ENCODE assay signal across 8 cellular contexts in the genomic region with DNA sequence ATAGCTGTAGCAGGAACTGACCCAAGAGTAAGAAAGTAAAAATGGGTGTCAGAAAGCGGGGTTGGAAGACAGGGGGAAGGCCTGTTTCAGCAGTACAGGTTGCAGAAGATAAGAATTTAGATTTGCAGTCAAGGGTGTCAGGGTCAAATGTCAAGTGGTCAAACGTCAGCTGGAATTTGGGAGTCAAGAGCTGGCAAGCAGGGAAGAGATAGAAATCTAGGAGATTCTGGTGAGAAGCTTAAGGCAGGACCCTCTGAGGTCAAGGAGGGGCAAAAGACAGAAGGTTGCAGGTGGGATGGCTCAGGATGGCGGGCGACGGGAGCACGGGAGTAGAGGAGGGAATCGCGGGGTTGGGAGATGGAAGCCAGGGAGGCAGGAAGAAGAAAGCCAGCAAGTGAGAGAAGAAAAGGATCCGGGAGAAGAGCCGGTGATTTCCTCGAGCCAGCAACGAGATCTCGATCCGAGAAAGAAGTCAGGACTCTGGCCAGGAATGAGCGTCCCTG. TPM values are rescaled to one million over a fixed set of nuclear protein-coding genes. Genes with fewer than 3 reads are reported as not detected.
DNase-seq lines count a peak whose midpoint lies in the region; ATAC-seq and TF ChIP-seq lines count a peak whose summit lies in the region.

No MANE protein-coding gene starts in this region.

- no peak for TF ChIP-seq CTCF in C4-2B (conservative IDR thresholded peaks at IDR 0.05)
- TF ChIP-seq CTCF in Panc1 (IDR thresholded peaks at IDR 0.05), result no peak
- no peak for TF ChIP-seq CTCF in neural cell (IDR thresholded peaks at IDR 0.05; ENCODE audit: poor library complexity, severe bottlenecking)

- H3K79me2 ChIP-seq in neural cell (replicated peaks; ENCODE audit: insufficient read depth, low read length), result no peaks in the 10 kb centered on the region

- in situ Hi-C loops in Panc1 (cut with HindIII; ENCODE audit: low pct_unique_long_range_greater_than_20kb, low sequenced_read_pairs), result no loop called here

- BruUV-seq in Panc1 (replicated peaks; lab: Mats Ljungman, UMichigan), result TSS peak; percentile 87

- CTCF ChIA-PET in Panc1 (lab: Charles Lee), result no interaction called here

- no peaks in the 10 kb centered on the region for H3F3A ChIP-seq in neural cell (ENCODE audit: insufficient read depth, low read length, poor library complexity, severe bottlenecking)

- peak overlapping the region; percentile 79 for H3K4me2 ChIP-seq in neural cell (ENCODE audit: low read length)

- TF ChIP-seq EP300 in neural cell (conservative IDR thresholded peaks at IDR 0.05; ENCODE audit: poor library complexity, severe bottlenecking), result no peak

- H3K27ac ChIP-seq in C4-2B (peak overlapping the region; percentile 81), Panc1 (ENCODE audit: low read length) (peak overlapping the region; percentile 92), epithelial cell of prostate (peak overlapping the region; percentile 82), neural cell (ENCODE audit: low read length) (peak overlapping the region; percentile 58)

- H3K9me2 ChIP-seq in neural cell (ENCODE audit: insufficient read depth, low read length), result no peaks in the 10 kb centered on the region

- H3K9ac ChIP-seq in neural cell (ENCODE audit: low read length), result peak overlapping the region; percentile 67

- H4K20me1 ChIP-seq in neural cell (ENCODE audit: insufficient read depth), result no peaks in the 10 kb centered on the region

- H3K36me3 ChIP-seq in Panc1 (ENCODE audit: control insufficient read depth, insufficient read depth, low read length) (no peaks in the 10 kb centered on the region), neural cell (ENCODE audit: insufficient read depth, low read length) (no peaks in the 10 kb centered on the region)

- no peak for DNase-seq in Panc1 (ENCODE audit: low read depth, low spot score)
- DNase-seq in epithelial cell of prostate (ENCODE audit: low read depth, low spot score), result no peak
- no peak for DNase-seq in GDM1 (lab: John Stamatoyannopoulos, UW)
- no peak for DNase-seq in dermis blood vessel endothelial cell
- DNase-seq in NCI-H1417 treated with DMSO at 0.1 percent for 48 hours (lab: John Stamatoyannopoulos, UW), result no peak

- H3K4me3 ChIP-seq in Panc1 (ENCODE audit: low read depth in 2 of 2, low read length in 2 of 2), result peak overlapping the region; percentile 58 to 67
- H3K4me3 ChIP-seq in neural cell (ENCODE audit: low read length), result peak overlapping the region; percentile 84

- intact Hi-C loops in Panc1 (cut with micrococcal nuclease; ENCODE audit: unreplicated experiment), result no loop called here

- no peaks in the 10 kb centered on the region for H3K27me3 ChIP-seq in Panc1 (ENCODE audit: control insufficient read depth, insufficient read depth, low read length)
- no peaks in the 10 kb centered on the region for H3K27me3 ChIP-seq in neural cell (ENCODE audit: insufficient read depth, low read depth, low read length)

- H2AFZ ChIP-seq in neural cell (ENCODE audit: low read depth, low read length), result peak overlapping the region; percentile 65

- no peak for TF ChIP-seq RAD21 in neural cell (conservative IDR thresholded peaks at IDR 0.05)

- ATAC-seq in Panc1 (peak; percentile 47), GM21367 (IDR thresholded peaks at IDR 0.05; ENCODE audit: unreplicated experiment) (no peak)

- POLR2A ChIA-PET in Panc1 (lab: Charles Lee), result interaction anchor here (1.0 to 2.0 kb wide), 3 partner anchors 39 to 48 kb away, joined by 3 to 9 read pairs (median 3); no protein-coding TSS in a partner anchor

- peaks cover 18% of the 10 kb centered on the region for H3K4me1 ChIP-seq in Panc1 (ENCODE audit: control insufficient read depth, insufficient read depth, low read length)

- H3K9me3 ChIP-seq in Panc1 (ENCODE audit: control insufficient read depth, insufficient read depth, low read depth, low read length) (no peaks in the 10 kb centered on the region), neural cell (ENCODE audit: low read length) (no peaks in the 10 kb centered on the region)

TF ChIP-seq in neural cell, 6 proteins besides CTCF, POLR2A, EP300 and RAD21:
- no peak for TF ChIP-seq EZH2 (IDR thresholded peaks at IDR 0.05; ENCODE audit: borderline replicate concordance, insufficient read depth, low read length, poor library complexity, severe bottlenecking)
- TF ChIP-seq TAF1 (IDR thresholded peaks at IDR 0.05; ENCODE audit: low read depth), result no peak
- TF ChIP-seq SMC3 (conservative IDR thresholded peaks at IDR 0.05; ENCODE audit: poor library complexity), result no peak

RNA-seq across cellular contexts. Expression of gene SLC25A35, which starts 0.3 kb away (rescaled TPM):
- total RNA-seq in Panc1 (2021; ENCODE audit: unreplicated experiment) (22.0 TPM), dermis blood vessel endothelial cell (0.51 and 0.84 TPM in 2 replicates)
- 17.8 TPM for polyA plus RNA-seq in Panc1 (2012; ENCODE audit: insufficient read length)
- polyA plus RNA-seq in neural cell, result 0.25 TPM in 1 of 2 replicates, not detected in the other
- 0.24 and 0.46 TPM in 2 replicates for polyA minus RNA-seq in neural cell

RNA-seq across cellular contexts. Expression of gene RANGRF, which starts 6.4 kb away (rescaled TPM):
- total RNA-seq in Panc1 (2021; ENCODE audit: unreplicated experiment), result 16.7 TPM
- polyA plus RNA-seq in Panc1 (2012; ENCODE audit: insufficient read length), result 23.1 TPM
- polyA plus RNA-seq in neural cell, result 20.9 and 42.5 TPM in 2 replicates
- 8.5 and 8.7 TPM in 2 replicates for polyA minus RNA-seq in neural cell
- total RNA-seq in dermis blood vessel endothelial cell, result 9.5 and 13.4 TPM in 2 replicates

RNA-seq across cellular contexts. Expression of gene ARHGEF15, which starts 15.2 kb away (rescaled TPM):
- not detected for total RNA-seq in Panc1 (2021; ENCODE audit: unreplicated experiment)
- polyA plus RNA-seq in Panc1 (2012; ENCODE audit: insufficient read length), result not detected
- 0.10 and 0.14 TPM in 2 replicates for polyA plus RNA-seq in neural cell
- not detected in 2 replicates for polyA minus RNA-seq in neural cell
- 24.7 and 30.6 TPM in 2 replicates for total RNA-seq in dermis blood vessel endothelial cell

RNA-seq across cellular contexts. Expression of gene ODF4, which starts 44.8 kb away (rescaled TPM):
- total RNA-seq in Panc1 (2021; ENCODE audit: unreplicated experiment) (not detected), dermis blood vessel endothelial cell (not detected in 2 replicates)
- not detected for polyA plus RNA-seq in Panc1 (2012; ENCODE audit: insufficient read length)
- not detected in 2 replicates for polyA plus RNA-seq in neural cell
- polyA minus RNA-seq in neural cell, result not detected in 2 replicates

RNA-seq across cellular contexts. Expression of gene PFAS, which starts 45.8 kb away (rescaled TPM):
- total RNA-seq in Panc1 (2021; ENCODE audit: unreplicated experiment) (73.0 TPM), dermis blood vessel endothelial cell (21.8 and 42.3 TPM in 2 replicates)
- polyA plus RNA-seq in Panc1 (2012; ENCODE audit: insufficient read length), result 46.2 TPM
- polyA plus RNA-seq in neural cell, result 11.0 and 11.7 TPM in 2 replicates
- 13.3 and 27.5 TPM in 2 replicates for polyA minus RNA-seq in neural cell

Comparison
In these comparisons a context has a peak if more than half of its experiments do, and no peak if none do; other contexts are left out.
1. RNA of gene SLC25A35, which starts 0.3 kb away (total RNA-seq): 22.0 TPM in Panc1 (single experiment); 0.51 to 0.84 TPM in dermis blood vessel endothelial cell; every median in the first group is over 10 times any median in the second.
2. RNA of gene ARHGEF15, which starts 15.2 kb away (total RNA-seq): 24.7 to 30.6 TPM in dermis blood vessel endothelial cell; not detected in Panc1 (single experiment); every median in the first group is over 10 times any median in the second.
3. Peak in every context shown above with its lines, with median percentiles within 50 percentile points of each other: H3K27ac ChIP-seq.